ENCODE assay signal across 10 cellular contexts in the genomic region with DNA sequence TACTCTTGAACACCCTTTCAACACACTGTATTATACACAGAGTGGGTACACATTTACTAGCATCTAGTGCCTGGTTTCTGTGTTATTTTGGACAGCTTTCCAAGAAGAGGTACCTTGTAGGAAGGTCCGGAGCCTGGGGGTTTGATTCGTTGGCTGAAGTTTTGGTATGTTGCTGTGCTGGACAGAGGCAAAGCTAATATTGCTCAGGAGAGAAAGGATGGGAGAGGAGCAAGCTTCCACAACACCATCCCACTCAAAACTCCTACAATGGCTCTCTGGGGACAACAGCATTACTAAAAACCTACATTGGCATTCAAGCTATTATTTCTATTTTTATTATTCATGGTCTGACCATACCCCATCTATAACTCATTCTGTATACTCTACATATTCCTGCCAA. TPM values are rescaled to one million over a fixed set of nuclear protein-coding genes. Genes with fewer than 3 reads are reported as not detected.
DNase-seq lines count a peak whose midpoint lies in the region; ATAC-seq, FAIRE-seq and TF ChIP-seq lines count a peak whose summit lies in the region.
"Had no signal": no experiment of that assay in that cellular context is flagged by ENCODE, and none has a peak within 500 bp of the region (broad histone marks: within the 10 kb centered on the region; RNA-seq: fewer than 3 reads in every experiment).

No MANE protein-coding gene starts in this region.

- H3K27ac ChIP-seq in CD4-positive, alpha-beta memory T cell (ENCODE audit: low read depth, low read length), result peak overlapping the region; percentile 65
- peak overlapping the region; percentile 94 for H3K27ac ChIP-seq in OCI-LY3 (ENCODE audit: low read length)
- peak overlapping the region; percentile 80 to 95 for H3K27ac ChIP-seq in coronary artery
- peak overlapping the region in 3 of 4 donors; percentile 86 to 88 (median 87) for H3K27ac ChIP-seq in pancreas

- H3K4me3 ChIP-seq in CD4-positive, alpha-beta memory T cell (ENCODE audit: low read length in 2 of 2), result peak overlapping the region in 1 of 2 donors; percentile 57
- peak overlapping the region; percentile 75 for H3K4me3 ChIP-seq in OCI-LY3 (ENCODE audit: low read length)
- H3K4me3 ChIP-seq in coronary artery, result no peak overlapping the region
- H3K4me3 ChIP-seq in pancreas, result no peak overlapping the region

- POLR2A ChIA-PET in CD4-positive, alpha-beta memory T cell (lab: Charles Lee; ENCODE audit: partially characterized antibody), result interaction anchor here (0.6 to 3.5 kb wide), 11 partner anchors 8 to 85 kb away, joined by 3 to 31 read pairs (median 8); a partner anchor contains a TSS

- H3K9me3 Mint-ChIP-seq in CD4-positive, alpha-beta memory T cell, result no peaks in the 10 kb centered on the region

- H3K9me3 ChIP-seq in CD4-positive, alpha-beta memory T cell (ENCODE audit: control insufficient read depth in 1 of 2, low read length in 2 of 2), result no peaks in the 10 kb centered on the region
- H3K9me3 ChIP-seq in OCI-LY3 (ENCODE audit: insufficient read depth, low read length), result no peaks in the 10 kb centered on the region
- no peaks in the 10 kb centered on the region for H3K9me3 ChIP-seq in pancreas

- TF ChIP-seq CTCF in OCI-LY3 (IDR thresholded peaks at IDR 0.05; ENCODE audit: low read depth, low read length), result no peak
- TF ChIP-seq CTCF in coronary artery (IDR thresholded peaks at IDR 0.05), result no peak
- TF ChIP-seq CTCF in pancreas (IDR thresholded peaks at IDR 0.05), result no peak

- peaks cover 34 to 55% (median 42%) of the 10 kb centered on the region in 4 donors for H3K4me1 Mint-ChIP-seq in CD4-positive, alpha-beta memory T cell

- H3K4me1 ChIP-seq in CD4-positive, alpha-beta memory T cell (ENCODE audit: insufficient read depth, low read length), result peaks cover 55% of the 10 kb centered on the region
- H3K4me1 ChIP-seq in OCI-LY3 (ENCODE audit: low read length) (peaks cover 34% of the 10 kb centered on the region), pancreas (peaks cover 0 to 8% (median 0%) of the 10 kb centered on the region in 3 donors)

- no peak for DNase-seq in CD4-positive, alpha-beta memory T cell
- DNase-seq in coronary artery (ENCODE audit: low spot score) (no peak), pancreas (no peak), NCI-H2196 treated with DMSO at 0.1 percent for 48 hours (lab: John Stamatoyannopoulos, UW; ENCODE audit: unreplicated experiment) (no peak), DMS 273 treated with DMSO at 0.1 percent for 48 hours (lab: John Stamatoyannopoulos, UW) (no peak), kidney tubule cell (ENCODE audit: low spot score) (no peak)
- DNase-seq: MM.1S had no signal

- peaks cover 7% of the 10 kb centered on the region; the same call in 1 of the 2 replicates for H4K20me1 ChIP-seq in OCI-LY3 (ENCODE audit: insufficient read depth, low read length)

- 0 out of 2 replicates have a peak overlapping the region, but pooled peaks have one; percentile 74 for H3K9ac ChIP-seq in OCI-LY3 (ENCODE audit: low read length)

- H3K79me2 ChIP-seq in OCI-LY3 (ENCODE audit: low read length), result peaks cover 47% of the 10 kb centered on the region

- H3K27me3 ChIP-seq in CD4-positive, alpha-beta memory T cell (ENCODE audit: insufficient read depth, low read length), result no peaks in the 10 kb centered on the region
- H3K27me3 ChIP-seq in OCI-LY3 (ENCODE audit: low read depth, low read length) (0 out of 2 replicates have a peak, but pooled peaks cover 4% of the 10 kb centered on the region), pancreas (no peaks in the 10 kb centered on the region)

- H3K27me3 Mint-ChIP-seq in CD4-positive, alpha-beta memory T cell, result no peaks in the 10 kb centered on the region

- peaks cover 0 to 12% of the 10 kb centered on the region in 2 donors for H3K36me3 Mint-ChIP-seq in CD4-positive, alpha-beta memory T cell

- 66 to 68% methylated on average over 2 of the region's 2 CpGs for WGBS in pancreas, 2 donors

- peak overlapping the region; percentile 88 to 94 (median 90) for H3K4me3 Mint-ChIP-seq in CD4-positive, alpha-beta memory T cell

- H3K36me3 ChIP-seq in CD4-positive, alpha-beta memory T cell (ENCODE audit: insufficient read depth, low read length), result no peaks in the 10 kb centered on the region
- H3K36me3 ChIP-seq in OCI-LY3 (replicated peaks; ENCODE audit: low read depth, low read length) (peaks cover 1% of the 10 kb centered on the region), pancreas (no peaks in the 10 kb centered on the region)

- H3K27ac Mint-ChIP-seq in CD4-positive, alpha-beta memory T cell, result peak overlapping the region; percentile 90 to 98 (median 97)

- CTCF ChIA-PET in CD4-positive, alpha-beta memory T cell (lab: Charles Lee; ENCODE audit: partially characterized antibody), result interaction anchor here (0.9 to 4.0 kb wide), 4 partner anchors 12 to 89 kb away, joined by 3 to 38 read pairs (median 11); no protein-coding TSS in a partner anchor

- intact Hi-C loops in CD4-positive, alpha-beta memory T cell (cut with micrococcal nuclease), result loop anchor here (5.0 to 10.0 kb wide), 3 partner anchors 86 to 786 kb away; a partner anchor contains a TSS
- intact Hi-C loops in pancreas (cut with DNase I), result loop anchor here in 1 of 3 donors (10.0 kb wide), 1 partner anchor 184 kb away; no protein-coding TSS in a partner anchor

- ATAC-seq in pancreas, result no peak
- ATAC-seq in HG03025 (IDR thresholded peaks at IDR 0.05; ENCODE audit: low FRiP score, unreplicated experiment), result no peak

- peak overlapping the region; percentile 91 for H3K4me2 ChIP-seq in OCI-LY3 (ENCODE audit: low read length)

- FAIRE-seq in pancreas (lab: Jason Lieb, UNC), result no peak
- FAIRE-seq: bronchial epithelial cell had no signal

- 0 out of 2 replicates have a peak overlapping the region, but pooled peaks have one; percentile 48 for H2AFZ ChIP-seq in OCI-LY3 (ENCODE audit: low read depth, low read length)

RNA-seq across cellular contexts. Expression of a gene that starts 1.1 kb away (rescaled TPM):
- total RNA-seq in CD4-positive, alpha-beta memory T cell, result 10 to 100 TPM; 33.0 to 35.2 TPM
- 10 to 100 TPM; 63.0 to 70.8 TPM for polyA plus RNA-seq in CD4-positive, alpha-beta memory T cell
- total RNA-seq in pancreas, result 1 to 10 TPM; 5.0 to 9.5 (median 6.3) TPM
- polyA plus RNA-seq in pancreas, result 10 to 100 TPM; 10.0 to 29.7 TPM

RNA-seq across cellular contexts. Expression of a gene that starts 12.8 kb away (rescaled TPM):
- 10 to 100 TPM; 20.0 to 20.3 TPM for total RNA-seq in CD4-positive, alpha-beta memory T cell
- polyA plus RNA-seq in CD4-positive, alpha-beta memory T cell, result 1 to 10 TPM; 1.4 to 2.8 TPM
- total RNA-seq in pancreas, result 1 to 10 TPM; 1.9 to 6.8 (median 3.6) TPM
- polyA plus RNA-seq in pancreas, result 1 to 10 TPM; 1.1 to 3.7 TPM

RNA-seq across cellular contexts. Expression of a gene that starts 57.2 kb away (rescaled TPM):
- not detected for total RNA-seq in CD4-positive, alpha-beta memory T cell
- polyA plus RNA-seq in CD4-positive, alpha-beta memory T cell, result not detected
- total RNA-seq in pancreas, result 10 to 100 TPM in 2 of 6 donors, 1 to 10 TPM in 4; 2.4 to 18.4 (median 6.7) TPM
- polyA plus RNA-seq in pancreas, result 10 to 100 TPM; 16.2 to 67.5 TPM
- total RNA-seq: bronchial epithelial cell had no signal
